ENCODE assay signal across 8 cellular contexts in the genomic region with DNA sequence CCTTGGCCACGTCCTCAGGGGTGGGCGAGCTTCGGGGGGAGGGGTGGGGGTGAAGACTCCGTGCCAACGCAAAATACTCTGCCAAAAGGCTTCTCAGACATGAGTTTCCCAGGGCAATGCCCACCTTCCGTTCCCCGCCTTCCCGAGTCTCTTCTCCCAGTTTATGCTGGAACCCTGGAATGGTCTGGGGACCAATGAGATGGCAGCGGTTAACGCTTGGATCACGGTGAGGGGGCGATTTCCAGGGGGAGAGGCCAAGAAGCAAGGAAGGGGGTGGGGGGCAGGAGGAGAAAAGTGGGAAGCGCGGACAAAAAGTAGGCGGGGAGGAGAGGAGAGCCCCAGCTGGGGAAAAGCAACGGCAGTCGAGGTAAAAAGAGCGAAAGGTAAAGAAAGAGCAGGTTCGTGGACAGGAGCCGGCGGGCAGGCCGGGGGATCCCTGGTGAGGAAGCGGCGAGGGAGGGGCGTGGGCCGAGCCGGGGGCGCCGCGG. TPM values are rescaled to one million over a fixed set of nuclear protein-coding genes. Genes with fewer than 3 reads are reported as not detected.
A peak's percentile ranks its signal among the peaks of the same experiment; 100 is the strongest.
DNase-seq lines count a peak whose midpoint lies in the region; ATAC-seq, FAIRE-seq and TF ChIP-seq lines count a peak whose summit lies in the region.
"Had no signal": no experiment of that assay in that cellular context is flagged by ENCODE, and none has a peak within 500 bp of the region (broad histone marks: within the 10 kb centered on the region; RNA-seq: fewer than 3 reads in every experiment).

No MANE protein-coding gene starts in this region.

- no peaks in the 10 kb centered on the region for H3K36me3 ChIP-seq in GM23338 (ENCODE audit: insufficient read depth)
- no peaks in the 10 kb centered on the region for H3K36me3 ChIP-seq in SJSA1
- no peaks in the 10 kb centered on the region for H3K36me3 ChIP-seq in iPS-15b (ENCODE audit: control insufficient read depth, insufficient read depth, low read length)
- H3K36me3 ChIP-seq in smooth muscle cell (ENCODE audit: low read depth): no peaks in the 10 kb centered on the region

- H3K27ac ChIP-seq in GM23338 (ENCODE audit: low read depth) (no peak overlapping the region), SJSA1 (no peak overlapping the region), smooth muscle cell (ENCODE audit: low read depth) (peak overlapping the region; percentile 64)

- H3K9ac ChIP-seq in iPS-15b (ENCODE audit: low read depth, low read length) (no peak overlapping the region), smooth muscle cell (ENCODE audit: low read depth) (peak overlapping the region; percentile 78)

- H3K4me1 Mint-ChIP-seq in GM23338: peaks cover 27% of the 10 kb centered on the region
- no peaks in the 10 kb centered on the region for H3K4me1 Mint-ChIP-seq in T-helper 17 cell

- H3K9me2 ChIP-seq in GM23338 (ENCODE audit: insufficient read depth): no peaks in the 10 kb centered on the region

- H3F3A ChIP-seq in GM23338 (replicated peaks; ENCODE audit: low read depth) (0 out of 2 replicates have a peak, but pooled peaks cover 7% of the 10 kb centered on the region), smooth muscle cell (ENCODE audit: low read depth) (no peaks in the 10 kb centered on the region)

- H3K9me3 ChIP-seq in SJSA1 (replicated peaks) (no peaks in the 10 kb centered on the region; the same call in 1 of the 2 replicates), iPS-15b (ENCODE audit: control insufficient read depth, insufficient read depth, low read length) (no peaks in the 10 kb centered on the region), smooth muscle cell (replicated peaks; ENCODE audit: low read depth) (no peaks in the 10 kb centered on the region), T-helper 17 cell (ENCODE audit: control insufficient read depth, low read length, poor library complexity, severe bottlenecking) (no peaks in the 10 kb centered on the region)

- H3K36me3 Mint-ChIP-seq in GM23338 (ENCODE audit: low read depth) (0 out of 3 replicates have a peak, but pooled peaks cover 5% of the 10 kb centered on the region), T-helper 17 cell (ENCODE audit: low read depth) (peaks cover 2% of the 10 kb centered on the region)

- WGBS in smooth muscle cell (ENCODE audit: low lambda C conversion rate): 9% methylated on average over 15 of the region's 30 CpGs

- H4K20me1 ChIP-seq in GM23338 (replicated peaks; ENCODE audit: insufficient read depth) (no peaks in the 10 kb centered on the region), smooth muscle cell (ENCODE audit: low read depth) (peaks cover 11% of the 10 kb centered on the region)

- no peaks in the 10 kb centered on the region for H3K79me2 ChIP-seq in GM23338 (replicated peaks; ENCODE audit: insufficient read depth)
- H3K79me2 ChIP-seq in smooth muscle cell (ENCODE audit: low read depth): peaks cover 20% of the 10 kb centered on the region

- ATAC-seq in GM23338 (peak; percentile 37), T-helper 17 cell (no peak), HG03139 (IDR thresholded peaks at IDR 0.05; ENCODE audit: unreplicated experiment) (no peak)

- peak overlapping the region; percentile 94 for H2AFZ ChIP-seq in GM23338
- H2AFZ ChIP-seq in smooth muscle cell (ENCODE audit: low read depth): peak overlapping the region; percentile 94

- peaks cover 30% of the 10 kb centered on the region for H3K27me3 Mint-ChIP-seq in GM23338 (ENCODE audit: insufficient read depth, low read depth, poor library complexity)
- peaks cover 47% of the 10 kb centered on the region for H3K27me3 Mint-ChIP-seq in T-helper 17 cell

- H3K4me2 ChIP-seq in GM23338 (peak overlapping the region; percentile 82), smooth muscle cell (peak overlapping the region; percentile 93)

- DNase-seq in GM23338 (ENCODE audit: low spot score): peak; percentile 73
- no peak for DNase-seq in SJSA1 (ENCODE audit: low read depth in 1 of 2, low spot score in 2 of 2)
- DNase-seq in smooth muscle cell (lab: John Stamatoyannopoulos, UW; ENCODE audit: unreplicated experiment): no peak
- no peak for DNase-seq in D721Med (ENCODE audit: insufficient read length, low spot score)
- DNase-seq in T-helper 17 cell: no peak

- H3K4me1 ChIP-seq in GM23338 (ENCODE audit: insufficient read depth): peaks cover 20% of the 10 kb centered on the region
- peaks cover 17% of the 10 kb centered on the region for H3K4me1 ChIP-seq in SJSA1 (replicated peaks)
- H3K4me1 ChIP-seq in iPS-15b (ENCODE audit: control insufficient read depth, insufficient read depth, low read length): peaks cover 10% of the 10 kb centered on the region
- no peaks in the 10 kb centered on the region for H3K4me1 ChIP-seq in smooth muscle cell (ENCODE audit: low read depth)

- H3K27ac Mint-ChIP-seq in GM23338 (no peak overlapping the region), T-helper 17 cell (no peak overlapping the region)

- no peaks in the 10 kb centered on the region for H3K9me3 Mint-ChIP-seq in GM23338

- peak overlapping the region; percentile 79 for H3K4me3 Mint-ChIP-seq in GM23338
- no peak overlapping the region for H3K4me3 Mint-ChIP-seq in T-helper 17 cell

- H3K27me3 ChIP-seq in GM23338 (ENCODE audit: insufficient read depth) (peaks cover 47% of the 10 kb centered on the region), SJSA1 (replicated peaks) (peaks cover 67% of the 10 kb centered on the region), iPS-15b (ENCODE audit: control insufficient read depth, insufficient read depth, low read length) (peaks cover 37% of the 10 kb centered on the region), smooth muscle cell (ENCODE audit: low read depth) (peaks cover 6% of the 10 kb centered on the region)

- FAIRE-seq in D721Med (lab: Jason Lieb, UNC): no peak

- no peak for TF ChIP-seq CTCF in GM23338 (conservative IDR thresholded peaks at IDR 0.05; ENCODE audit: low read depth in 2 of 2)
- no peak for TF ChIP-seq CTCF in smooth muscle cell (IDR thresholded peaks at IDR 0.05; ENCODE audit: borderline replicate concordance, insufficient read depth, poor library complexity, severe bottlenecking)
- no peak for TF ChIP-seq CTCF in D721Med (IDR thresholded peaks at IDR 0.05; ENCODE audit: insufficient read depth, missing control alignments)

- H3K4me3 ChIP-seq in GM23338 (peak overlapping the region; percentile 75), SJSA1 (peak overlapping the region; percentile 41), iPS-15b (ENCODE audit: low read depth, low read length) (peak overlapping the region; percentile 49), smooth muscle cell (peak overlapping the region; percentile 73)

TF ChIP-seq in GM23338, 12 proteins besides CTCF, POLR2A, EP300 and RAD21 (continues in another document):
- TF ChIP-seq EZH2 (IDR thresholded peaks at IDR 0.05; ENCODE audit: low read depth, unreplicated experiment) (peak; percentile 24), EZH2phosphoT487 (IDR thresholded peaks at IDR 0.05; ENCODE audit: unreplicated experiment) (no peak), JUNB (IDR thresholded peaks at IDR 0.05; ENCODE audit: unreplicated experiment) (no peak)

RNA-seq across cellular contexts. Expression of a gene that starts 0.6 kb away (rescaled TPM):
- 8.0 and 11.9 TPM in 2 replicates for total RNA-seq in GM23338 (2014; rRNA removed; shearing (Covaris generic))
- polyA plus RNA-seq in GM23338 (2016; fragmentation: Nextera tagmentation; extraction: Ambion mirVana) (5.6 and 6.1 TPM in 2 replicates), smooth muscle cell (7.0 and 8.0 TPM in 2 replicates)
- total RNA-seq in SJSA1 (2014; rRNA removed; shearing (Covaris generic)): 0.16 TPM in 1 of 2 replicates, not detected in the other
- total RNA-seq in smooth muscle cell (7.2 and 15.5 TPM in 2 replicates), T-helper 17 cell (not detected)
- total RNA-seq: OCI-LY7 had no signal
